In genomic region chr1:210653771-210654170, GRCh38 we compare ENCODE assay signal across 1 cellular context.
TF ChIP-seq lines count a peak whose summit lies in the region.

No MANE protein-coding gene starts in this region.

TF ChIP-seq in GM12878, 131 proteins besides CTCF, POLR2A, EP300 and RAD21 (continued from another document):
- TF ChIP-seq, protein P1, sequence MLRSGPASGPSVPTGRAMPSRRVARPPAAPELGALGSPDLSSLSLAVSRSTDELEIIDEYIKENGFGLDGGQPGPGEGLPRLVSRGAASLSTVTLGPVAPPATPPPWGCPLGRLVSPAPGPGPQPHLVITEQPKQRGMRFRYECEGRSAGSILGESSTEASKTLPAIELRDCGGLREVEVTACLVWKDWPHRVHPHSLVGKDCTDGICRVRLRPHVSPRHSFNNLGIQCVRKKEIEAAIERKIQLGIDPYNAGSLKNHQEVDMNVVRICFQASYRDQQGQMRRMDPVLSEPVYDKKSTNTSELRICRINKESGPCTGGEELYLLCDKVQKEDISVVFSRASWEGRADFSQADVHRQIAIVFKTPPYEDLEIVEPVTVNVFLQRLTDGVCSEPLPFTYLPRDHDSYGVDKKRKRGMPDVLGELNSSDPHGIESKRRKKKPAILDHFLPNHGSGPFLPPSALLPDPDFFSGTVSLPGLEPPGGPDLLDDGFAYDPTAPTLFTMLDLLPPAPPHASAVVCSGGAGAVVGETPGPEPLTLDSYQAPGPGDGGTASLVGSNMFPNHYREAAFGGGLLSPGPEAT (IDR thresholded peaks at IDR 0.05; ENCODE audit: low read depth), result no peak
- TF ChIP-seq ZBTB33 (IDR thresholded peaks at IDR 0.05) (no peak), EZH2 (IDR thresholded peaks at IDR 0.05; ENCODE audit: borderline replicate concordance, control insufficient read depth, low read depth, low read length) (no peak), SRF (IDR thresholded peaks at IDR 0.05; ENCODE audit: low read depth in 2 of 2, low read length in 2 of 2) (no peak), MTA3 (IDR thresholded peaks at IDR 0.05; ENCODE audit: borderline replicate concordance, low read length) (no peak), MXI1 (IDR thresholded peaks at IDR 0.05; ENCODE audit: low read depth, low read length) (no peak), KAT2A (conservative IDR thresholded peaks at IDR 0.05; ENCODE audit: control insufficient read depth, low read depth, low read length) (no peak), ATF2 (IDR thresholded peaks at IDR 0.05; ENCODE audit: low read length) (no peak), RELA (IDR thresholded peaks at IDR 0.05; ENCODE audit: borderline replicate concordance, partially characterized antibody) (no peak), MAX (IDR thresholded peaks at IDR 0.05; ENCODE audit: low read depth, low read length) (no peak), EGR1 (IDR thresholded peaks at IDR 0.05; ENCODE audit: borderline replicate concordance in 1 of 2, low read depth in 2 of 2, low read length in 2 of 2) (no peak), TBL1XR1 (IDR thresholded peaks at IDR 0.05; ENCODE audit: low read depth, low read length) (no peak), RFX5 (IDR thresholded peaks at IDR 0.05; ENCODE audit: low read depth, low read length) (no peak), HDAC6 (IDR thresholded peaks at IDR 0.05; ENCODE audit: unreplicated experiment) (no peak)
- TF ChIP-seq, protein P2, sequence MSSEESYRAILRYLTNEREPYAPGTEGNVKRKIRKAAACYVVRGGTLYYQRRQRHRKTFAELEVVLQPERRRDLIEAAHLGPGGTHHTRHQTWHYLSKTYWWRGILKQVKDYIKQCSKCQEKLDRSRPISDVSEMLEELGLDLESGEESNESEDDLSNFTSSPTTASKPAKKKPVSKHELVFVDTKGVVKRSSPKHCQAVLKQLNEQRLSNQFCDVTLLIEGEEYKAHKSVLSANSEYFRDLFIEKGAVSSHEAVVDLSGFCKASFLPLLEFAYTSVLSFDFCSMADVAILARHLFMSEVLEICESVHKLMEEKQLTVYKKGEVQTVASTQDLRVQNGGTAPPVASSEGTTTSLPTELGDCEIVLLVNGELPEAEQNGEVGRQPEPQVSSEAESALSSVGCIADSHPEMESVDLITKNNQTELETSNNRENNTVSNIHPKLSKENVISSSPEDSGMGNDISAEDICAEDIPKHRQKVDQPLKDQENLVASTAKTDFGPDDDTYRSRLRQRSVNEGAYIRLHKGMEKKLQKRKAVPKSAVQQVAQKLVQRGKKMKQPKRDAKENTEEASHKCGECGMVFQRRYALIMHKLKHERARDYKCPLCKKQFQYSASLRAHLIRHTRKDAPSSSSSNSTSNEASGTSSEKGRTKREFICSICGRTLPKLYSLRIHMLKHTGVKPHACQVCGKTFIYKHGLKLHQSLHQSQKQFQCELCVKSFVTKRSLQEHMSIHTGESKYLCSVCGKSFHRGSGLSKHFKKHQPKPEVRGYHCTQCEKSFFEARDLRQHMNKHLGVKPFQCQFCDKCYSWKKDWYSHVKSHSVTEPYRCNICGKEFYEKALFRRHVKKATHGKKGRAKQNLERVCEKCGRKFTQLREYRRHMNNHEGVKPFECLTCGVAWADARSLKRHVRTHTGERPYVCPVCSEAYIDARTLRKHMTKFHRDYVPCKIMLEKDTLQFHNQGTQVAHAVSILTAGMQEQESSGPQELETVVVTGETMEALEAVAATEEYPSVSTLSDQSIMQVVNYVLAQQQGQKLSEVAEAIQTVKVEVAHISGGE (CRISPR knock-in tag; IDR thresholded peaks at IDR 0.05), result no peak
- TF ChIP-seq, protein P3, sequence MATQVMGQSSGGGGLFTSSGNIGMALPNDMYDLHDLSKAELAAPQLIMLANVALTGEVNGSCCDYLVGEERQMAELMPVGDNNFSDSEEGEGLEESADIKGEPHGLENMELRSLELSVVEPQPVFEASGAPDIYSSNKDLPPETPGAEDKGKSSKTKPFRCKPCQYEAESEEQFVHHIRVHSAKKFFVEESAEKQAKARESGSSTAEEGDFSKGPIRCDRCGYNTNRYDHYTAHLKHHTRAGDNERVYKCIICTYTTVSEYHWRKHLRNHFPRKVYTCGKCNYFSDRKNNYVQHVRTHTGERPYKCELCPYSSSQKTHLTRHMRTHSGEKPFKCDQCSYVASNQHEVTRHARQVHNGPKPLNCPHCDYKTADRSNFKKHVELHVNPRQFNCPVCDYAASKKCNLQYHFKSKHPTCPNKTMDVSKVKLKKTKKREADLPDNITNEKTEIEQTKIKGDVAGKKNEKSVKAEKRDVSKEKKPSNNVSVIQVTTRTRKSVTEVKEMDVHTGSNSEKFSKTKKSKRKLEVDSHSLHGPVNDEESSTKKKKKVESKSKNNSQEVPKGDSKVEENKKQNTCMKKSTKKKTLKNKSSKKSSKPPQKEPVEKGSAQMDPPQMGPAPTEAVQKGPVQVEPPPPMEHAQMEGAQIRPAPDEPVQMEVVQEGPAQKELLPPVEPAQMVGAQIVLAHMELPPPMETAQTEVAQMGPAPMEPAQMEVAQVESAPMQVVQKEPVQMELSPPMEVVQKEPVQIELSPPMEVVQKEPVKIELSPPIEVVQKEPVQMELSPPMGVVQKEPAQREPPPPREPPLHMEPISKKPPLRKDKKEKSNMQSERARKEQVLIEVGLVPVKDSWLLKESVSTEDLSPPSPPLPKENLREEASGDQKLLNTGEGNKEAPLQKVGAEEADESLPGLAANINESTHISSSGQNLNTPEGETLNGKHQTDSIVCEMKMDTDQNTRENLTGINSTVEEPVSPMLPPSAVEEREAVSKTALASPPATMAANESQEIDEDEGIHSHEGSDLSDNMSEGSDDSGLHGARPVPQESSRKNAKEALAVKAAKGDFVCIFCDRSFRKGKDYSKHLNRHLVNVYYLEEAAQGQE (IDR thresholded peaks at IDR 0.05; ENCODE audit: low read depth, low read length), result no peak
- TF ChIP-seq, protein P4, sequence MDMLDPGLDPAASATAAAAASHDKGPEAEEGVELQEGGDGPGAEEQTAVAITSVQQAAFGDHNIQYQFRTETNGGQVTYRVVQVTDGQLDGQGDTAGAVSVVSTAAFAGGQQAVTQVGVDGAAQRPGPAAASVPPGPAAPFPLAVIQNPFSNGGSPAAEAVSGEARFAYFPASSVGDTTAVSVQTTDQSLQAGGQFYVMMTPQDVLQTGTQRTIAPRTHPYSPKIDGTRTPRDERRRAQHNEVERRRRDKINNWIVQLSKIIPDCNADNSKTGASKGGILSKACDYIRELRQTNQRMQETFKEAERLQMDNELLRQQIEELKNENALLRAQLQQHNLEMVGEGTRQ (IDR thresholded peaks at IDR 0.05; ENCODE audit: borderline replicate concordance, low read depth, low read length), result no peak
